Comparison of ENCODE assay signal across 28 cellular contexts in the genomic region with DNA sequence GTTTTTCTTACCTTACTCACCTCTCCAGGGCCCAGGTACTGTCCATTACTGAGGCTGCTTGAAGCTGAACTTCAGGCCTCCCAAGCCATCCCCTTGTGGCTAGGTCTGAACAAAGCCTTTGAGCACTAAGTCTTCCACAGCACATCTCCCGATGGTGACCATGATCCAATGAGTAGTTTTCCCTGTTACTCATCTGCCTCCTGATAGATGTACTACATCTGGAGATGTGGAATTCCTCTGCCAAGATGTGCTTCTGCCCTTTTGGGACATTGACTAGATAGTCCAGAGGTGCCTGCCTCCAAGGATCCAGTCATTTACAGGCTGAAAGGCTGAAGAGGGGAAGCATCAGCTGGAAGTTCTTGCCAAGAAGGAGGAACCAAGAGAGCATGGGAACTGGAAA. TPM values are rescaled to one million over a fixed set of nuclear protein-coding genes. Genes with fewer than 3 reads are reported as not detected.
A peak's percentile ranks its signal among the peaks of the same experiment; 100 is the strongest.
DNase-seq lines count a peak whose midpoint lies in the region; ATAC-seq, FAIRE-seq and TF ChIP-seq lines count a peak whose summit lies in the region.
"Had no signal": no experiment of that assay in that cellular context is flagged by ENCODE, and none has a peak within 500 bp of the region (broad histone marks: within the 10 kb centered on the region; RNA-seq: fewer than 3 reads in every experiment).

No MANE protein-coding gene starts in this region.

- TF ChIP-seq EP300 in HepG2 (IDR thresholded peaks at IDR 0.05; ENCODE audit: low read depth in 2 of 2, low read length in 2 of 2) (no peak), HepG2 (CRISPR knock-in tag; IDR thresholded peaks at IDR 0.05; ENCODE audit: borderline replicate concordance) (no peak)

- no peak overlapping the region for H4K8ac ChIP-seq in mesendoderm (ENCODE audit: low read depth, low read length)

- H3K4me1 ChIP-seq in HepG2 (ENCODE audit: insufficient read depth, low read length) (peaks cover 17% of the 10 kb centered on the region), right lobe of liver (peaks cover 0 to 13% (median 5%) of the 10 kb centered on the region in 4 donors), endodermal cell (ENCODE audit: control insufficient read depth, insufficient read depth, low read length) (no peaks in the 10 kb centered on the region), mesendoderm (ENCODE audit: control insufficient read depth, low read depth, low read length) (peaks cover 5% of the 10 kb centered on the region)

- H3K4me3 ChIP-seq in HepG2 (replicated peaks in 1 of 3; ENCODE audit: insufficient read depth in 1 of 3, low read depth in 2 of 3, low read length in 3 of 3) (no peak overlapping the region), right lobe of liver (no peak overlapping the region), endodermal cell (ENCODE audit: low read length) (no peak overlapping the region), mesendoderm (ENCODE audit: low read length) (no peak overlapping the region)
- H3K4me3 ChIP-seq: HAP-1, Peyer's patch had no signal

- CTCF ChIA-PET in HepG2 (lab: Yijun Ruan, JAX; ENCODE audit: low intra/inter-chr PET ratio, low total read pairs) = no interaction called here

- H3K4me2 ChIP-seq in HepG2 (ENCODE audit: low read depth, low read length) = no peak overlapping the region
- H3K4me2 ChIP-seq in mesendoderm (ENCODE audit: low read length) = no peak overlapping the region
- H3K4me2 ChIP-seq: SK-N-SH had no signal

- no peak overlapping the region for H3K27ac Mint-ChIP-seq in endodermal cell

- H3K23ac ChIP-seq in mesendoderm (ENCODE audit: low read length) = no peak overlapping the region

- H4K5ac ChIP-seq in mesendoderm (ENCODE audit: low read length) = no peak overlapping the region

- H3K9me3 ChIP-seq in HepG2 (ENCODE audit: low read length) (no peaks in the 10 kb centered on the region), right lobe of liver (no peaks in the 10 kb centered on the region), endodermal cell (ENCODE audit: control insufficient read depth, low read length) (peaks cover 3% of the 10 kb centered on the region)
- H3K9me3 ChIP-seq: BE2C, HAP-1, Peyer's patch, SK-N-SH had no signal

- no peak overlapping the region for H3K4ac ChIP-seq in mesendoderm (ENCODE audit: low read depth, low read length)

- H3K4me3 Mint-ChIP-seq in endodermal cell = no peak overlapping the region
- H3K4me3 Mint-ChIP-seq: CD14-positive monocyte had no signal

- no peak overlapping the region for H2AFZ ChIP-seq in HepG2 (ENCODE audit: low read length)

- H3K18ac ChIP-seq in mesendoderm (ENCODE audit: low read length) = no peak overlapping the region

- POLR2A ChIA-PET in HepG2 (lab: Yijun Ruan, JAX) = no interaction called here

- H3K9ac ChIP-seq in HepG2 (ENCODE audit: insufficient read depth, low read depth, low read length) = no peak overlapping the region
- H3K9ac ChIP-seq in endodermal cell (ENCODE audit: extremely low read depth, low read length, poor library complexity, severe bottlenecking) = no peak overlapping the region
- no peak overlapping the region for H3K9ac ChIP-seq in mesendoderm (ENCODE audit: low read length)
- H3K9ac ChIP-seq: SK-N-SH had no signal

- no peak overlapping the region for H2AK5ac ChIP-seq in mesendoderm (ENCODE audit: low read length)

- no peak for FAIRE-seq in HepG2 (lab: Jason Lieb, UNC)
- FAIRE-seq: GM12892, GM19239 had no signal

- BruUV-seq in HepG2 (replicated peaks; lab: Mats Ljungman, UMichigan) = no TSS peak

- no peaks in the 10 kb centered on the region; a peak in 1 of 5 replicates for H3K27me3 ChIP-seq in HepG2 (ENCODE audit: control insufficient read depth in 1 of 2, insufficient read depth in 2 of 2, low read length in 2 of 2)
- H3K27me3 ChIP-seq in right lobe of liver = no peaks in the 10 kb centered on the region
- H3K27me3 ChIP-seq in endodermal cell (ENCODE audit: control insufficient read depth, insufficient read depth, low read length, poor library complexity, severe bottlenecking) = no peaks in the 10 kb centered on the region
- H3K27me3 ChIP-seq in mesendoderm (ENCODE audit: insufficient read depth, low read length, poor library complexity) = no peaks in the 10 kb centered on the region
- H3K27me3 ChIP-seq: BE2C, Peyer's patch had no signal

- H3K27ac ChIP-seq in HepG2 (ENCODE audit: extremely low read length, insufficient read depth, low read length) (no peak overlapping the region), right lobe of liver (no peak overlapping the region), endodermal cell (ENCODE audit: low read depth, low read length) (no peak overlapping the region), mesendoderm (ENCODE audit: low read depth, low read length) (no peak overlapping the region)
- H3K27ac ChIP-seq: Peyer's patch had no signal

- H3K36me3 ChIP-seq in HepG2 (replicated peaks in 1 of 2; ENCODE audit: control insufficient read depth in 1 of 2, insufficient read depth in 2 of 2, low read length in 2 of 2) (no peaks in the 10 kb centered on the region), right lobe of liver (no peaks in the 10 kb centered on the region), endodermal cell (ENCODE audit: control insufficient read depth, insufficient read depth, low read length) (no peaks in the 10 kb centered on the region), mesendoderm (ENCODE audit: control insufficient read depth, insufficient read depth, low read length) (no peaks in the 10 kb centered on the region)
- H3K36me3 ChIP-seq: BE2C, HAP-1, Peyer's patch had no signal

- no peaks in the 10 kb centered on the region for H3K79me1 ChIP-seq in mesendoderm (ENCODE audit: low read length)

- 88% methylated on average over 1 of the region's 1 CpG for WGBS in HepG2 (ENCODE audit: low lambda C conversion rate)
- WGBS in right lobe of liver (ENCODE audit: insufficient coverage, low coverage, low lambda C conversion rate, missing lambda C conversion rate) = no CpG with 5 or more reads among the region's 1 CpG
- 96 to 100% methylated on average over 1 of the region's 1 CpG for WGBS in endodermal cell (ENCODE audit: insufficient coverage in 1 of 2, insufficient read length in 1 of 2), 2 experiments
- WGBS in mesendoderm (ENCODE audit: extremely low coverage, insufficient coverage, low lambda C conversion rate) = no CpG with 5 or more reads among the region's 1 CpG

- H3K56ac ChIP-seq in mesendoderm (ENCODE audit: low read length) = no peak overlapping the region

- TF ChIP-seq POLR2A in HepG2 (IDR thresholded peaks at IDR 0.05; ENCODE audit: insufficient read depth in 1 of 2, low read depth in 2 of 2, low read length in 2 of 2) = no peak
- no peak for TF ChIP-seq POLR2A in right lobe of liver (IDR thresholded peaks at IDR 0.05)

- H3K9me3 Mint-ChIP-seq in endodermal cell = no peaks in the 10 kb centered on the region

- no peaks in the 10 kb centered on the region for H4K20me1 ChIP-seq in HepG2 (ENCODE audit: insufficient read depth, low read length)

- no peak for TF ChIP-seq CTCF in HepG2 (CRISPR knock-in tag; IDR thresholded peaks at IDR 0.05)
- no peak for TF ChIP-seq CTCF in right lobe of liver (IDR thresholded peaks at IDR 0.05)
- peak; percentile 21 for TF ChIP-seq CTCF in endodermal cell (conservative IDR thresholded peaks at IDR 0.05)

- in situ Hi-C loops in HepG2 (cut with HindIII; ENCODE audit: extremely low pct_ligation_motif_present, low pct_unique_long_range_greater_than_20kb) = no loop called here

- no peaks in the 10 kb centered on the region for H3K36me3 Mint-ChIP-seq in endodermal cell (ENCODE audit: low read depth)
- H3K36me3 Mint-ChIP-seq: CD14-positive monocyte had no signal

- peaks cover 17% of the 10 kb centered on the region for H3K4me1 Mint-ChIP-seq in endodermal cell

- no peak for TF ChIP-seq RAD21 in HepG2 (CRISPR knock-in tag; IDR thresholded peaks at IDR 0.05)

- H2BK15ac ChIP-seq in mesendoderm (replicated peaks; ENCODE audit: low read depth) = no peak overlapping the region

- intact Hi-C loops in HepG2 (cut with micrococcal nuclease; ENCODE audit: unreplicated experiment) = no loop called here
- intact Hi-C loops in right lobe of liver (cut with DNase I) = no loop called here

- no peak overlapping the region for H2BK120ac ChIP-seq in mesendoderm (ENCODE audit: low read depth, low read length)

- H3K27me3 Mint-ChIP-seq in endodermal cell (ENCODE audit: insufficient read depth) = peaks cover 3% of the 10 kb centered on the region

- H2BK5ac ChIP-seq in mesendoderm (ENCODE audit: low read length) = no peak overlapping the region

- H3K79me2 ChIP-seq in HepG2 (ENCODE audit: insufficient read depth, low read length) = no peaks in the 10 kb centered on the region
- H3K79me2 ChIP-seq in mesendoderm (ENCODE audit: control insufficient read depth, insufficient read depth, low read length) = no peaks in the 10 kb centered on the region

- no peak for DNase-seq in HepG2 (ENCODE audit: low spot score)
- DNase-seq in right lobe of liver = no peak
- DNase-seq in endodermal cell = no peak
- DNase-seq in mesendoderm = peak; percentile 25
- DNase-seq in stimulated activated CD4-positive, alpha-beta T cell treated with anti-CD3 and anti-CD28 coated beads, Interleukin-2, amount 100 ng/mL, for 48 hours = no peak
- DNase-seq: 8988T, ACHN, BE2C, DMS79, EL, GF-D8, GOT3, NCI-H1048, NCI-H1417, NCI-H1694, NCI-H2081, NCI-H2227 treated with DMSO at 0.1 percent for 48 hours, NCI-H510A, NCI-H69, Peyer's patch, SK-N-SH, SW 1271 had no signal

- ATAC-seq in HepG2 = peak; percentile 36; the same call in 2 of the 3 replicates
- ATAC-seq in right lobe of liver = no peak
- no peak for ATAC-seq in GM21576 (IDR thresholded peaks at IDR 0.05; ENCODE audit: unreplicated experiment)
- ATAC-seq in GM21717 (IDR thresholded peaks at IDR 0.05; ENCODE audit: unreplicated experiment) = no peak

RNA-seq across cellular contexts. Expression of gene SLC35G2, which starts 28.9 kb away (rescaled TPM):
- total RNA-seq in HepG2 (2016; rRNA removed; fragmentation: Illumina TruSeq; extraction: Trizol) = 4.2 and 7.6 TPM in 2 replicates
- total RNA-seq in HepG2 (2016; cell fraction: cytosol; rRNA removed; fragmentation: Illumina TruSeq; extraction: Trizol; ENCODE audit: low read depth) = 2.3 and 2.7 TPM in 2 replicates
- total RNA-seq in HepG2 (2016; cell fraction: insoluble cytoplasmic fraction; rRNA removed; fragmentation: Illumina TruSeq; extraction: Trizol) = 4.5 and 6.6 TPM in 2 replicates
- total RNA-seq in HepG2 (2016; cell fraction: membrane; rRNA removed; fragmentation: Illumina TruSeq; extraction: Trizol) = 5.0 and 5.3 TPM in 2 replicates
- total RNA-seq in HepG2 (2016; cell fraction: nucleus; rRNA removed; fragmentation: Illumina TruSeq; extraction: Trizol) = 7.8 and 11.3 TPM in 2 replicates
- polyA plus RNA-seq in HepG2 (2011; rRNA removed) = 10.3 and 10.7 TPM in 2 replicates
- polyA plus RNA-seq in HepG2 (2011; cell fraction: cytosol; rRNA removed) = 4.8 and 10.3 TPM in 2 replicates
- 8.3 and 11.0 TPM in 2 replicates for polyA plus RNA-seq in HepG2 (2011; cell fraction: nucleus; rRNA removed)
- polyA plus RNA-seq in HepG2 (2012) = 10.6 and 13.1 TPM in 2 replicates
- 1.1 TPM in 2 replicates for polyA plus RNA-seq in HepG2 (2016; cell fraction: cytosol; fragmentation: Illumina TruSeq; extraction: Trizol; ENCODE audit: low read depth)
- polyA plus RNA-seq in HepG2 (2016; cell fraction: insoluble cytoplasmic fraction; fragmentation: Illumina TruSeq; extraction: Trizol; ENCODE audit: low read depth) = 3.3 and 3.4 TPM in 2 replicates
- 1.4 and 1.9 TPM in 2 replicates for polyA plus RNA-seq in HepG2 (2016; cell fraction: membrane; fragmentation: Illumina TruSeq; extraction: Trizol; ENCODE audit: low read depth)
- polyA plus RNA-seq in HepG2 (2016; cell fraction: nucleus; fragmentation: Illumina TruSeq; extraction: Trizol; ENCODE audit: insufficient read depth, low read depth) = 14.6 and 16.3 TPM in 2 replicates
- 5.3 and 12.2 TPM in 2 replicates for polyA minus RNA-seq in HepG2 (2011; rRNA and poly(A)+ RNA removed; ENCODE audit: low replicate concordance)
- polyA minus RNA-seq in HepG2 (2011; cell fraction: cytosol; rRNA and poly(A)+ RNA removed) = 3.6 and 5.6 TPM in 2 replicates
- polyA minus RNA-seq in HepG2 (2011; cell fraction: nucleus; rRNA and poly(A)+ RNA removed) = 8.5 and 9.3 TPM in 2 replicates
- total RNA-seq in right lobe of liver = 1 to 10 TPM in 3 of 6 experiments, under 1 TPM in 3; 0.51 to 2.7 (median 1.7) TPM
- 1 to 10 TPM in 1 of 2 donors, under 1 TPM in 1; 0.77 to 1.4 TPM for total RNA-seq in endodermal cell
- polyA plus RNA-seq in endodermal cell (2013, experiment 1 of 2) = 5.0 TPM
- polyA plus RNA-seq in endodermal cell (2013, experiment 2 of 2) = 4.9 TPM
- 2.9 TPM for polyA plus RNA-seq in mesendoderm (2013, experiment 1 of 2)
- 3.4 TPM for polyA plus RNA-seq in mesendoderm (2013, experiment 2 of 2)
- polyA plus RNA-seq: CD14-positive monocyte had no signal

RNA-seq across cellular contexts. Expression of gene STAG1, which starts 37.8 kb away (rescaled TPM):
- total RNA-seq in HepG2 (2016; rRNA removed; fragmentation: Illumina TruSeq; extraction: Trizol) = 25.9 and 37.8 TPM in 2 replicates
- total RNA-seq in HepG2 (2016; cell fraction: cytosol; rRNA removed; fragmentation: Illumina TruSeq; extraction: Trizol; ENCODE audit: low read depth) = 12.4 and 13.3 TPM in 2 replicates
- total RNA-seq in HepG2 (2016; cell fraction: insoluble cytoplasmic fraction; rRNA removed; fragmentation: Illumina TruSeq; extraction: Trizol) = 27.2 and 38.3 TPM in 2 replicates
- 13.0 and 13.7 TPM in 2 replicates for total RNA-seq in HepG2 (2016; cell fraction: membrane; rRNA removed; fragmentation: Illumina TruSeq; extraction: Trizol)
- 45.3 and 46.5 TPM in 2 replicates for total RNA-seq in HepG2 (2016; cell fraction: nucleus; rRNA removed; fragmentation: Illumina TruSeq; extraction: Trizol)
- polyA plus RNA-seq in HepG2 (2011; rRNA removed) = 5.8 and 6.2 TPM in 2 replicates
- polyA plus RNA-seq in HepG2 (2011; cell fraction: cytosol; rRNA removed) = 2.4 and 4.3 TPM in 2 replicates
- 2.8 and 4.2 TPM in 2 replicates for polyA plus RNA-seq in HepG2 (2011; cell fraction: nucleus; rRNA removed)
- 7.8 and 8.7 TPM in 2 replicates for polyA plus RNA-seq in HepG2 (2012)
- polyA plus RNA-seq in HepG2 (2016; cell fraction: cytosol; fragmentation: Illumina TruSeq; extraction: Trizol; ENCODE audit: low read depth) = 1.00 and 1.1 TPM in 2 replicates
- 19.1 and 21.9 TPM in 2 replicates for polyA plus RNA-seq in HepG2 (2016; cell fraction: insoluble cytoplasmic fraction; fragmentation: Illumina TruSeq; extraction: Trizol; ENCODE audit: low read depth)
- 2.9 and 3.1 TPM in 2 replicates for polyA plus RNA-seq in HepG2 (2016; cell fraction: membrane; fragmentation: Illumina TruSeq; extraction: Trizol; ENCODE audit: low read depth)
- 16.1 and 16.2 TPM in 2 replicates for polyA plus RNA-seq in HepG2 (2016; cell fraction: nucleus; fragmentation: Illumina TruSeq; extraction: Trizol; ENCODE audit: insufficient read depth, low read depth)
- 5.2 and 17.2 TPM in 2 replicates for polyA minus RNA-seq in HepG2 (2011; rRNA and poly(A)+ RNA removed; ENCODE audit: low replicate concordance)
- polyA minus RNA-seq in HepG2 (2011; cell fraction: cytosol; rRNA and poly(A)+ RNA removed) = 9.1 and 13.0 TPM in 2 replicates
- 44.2 and 44.3 TPM in 2 replicates for polyA minus RNA-seq in HepG2 (2011; cell fraction: nucleus; rRNA and poly(A)+ RNA removed)
- 10 to 100 TPM in 5 of 6 experiments, 1 to 10 TPM in 1; 8.2 to 18.5 (median 12.7) TPM for total RNA-seq in right lobe of liver
- 10 to 100 TPM; 26.8 to 29.8 TPM for total RNA-seq in endodermal cell
- polyA plus RNA-seq in endodermal cell (2013, experiment 1 of 2) = 20.2 TPM
- 22.0 TPM for polyA plus RNA-seq in endodermal cell (2013, experiment 2 of 2)
- polyA plus RNA-seq in mesendoderm (2013, experiment 1 of 2) = 13.9 TPM
- polyA plus RNA-seq in mesendoderm (2013, experiment 2 of 2) = 14.0 TPM
